ENCODE assay signal across 8 cellular contexts in genomic region chr20:49812463-49813304, GRCh38. TPM values are rescaled to one million over a fixed set of nuclear protein-coding genes. Genes with fewer than 3 reads are reported as not detected.
DNase-seq lines count a peak whose midpoint lies in the region; ATAC-seq and TF ChIP-seq lines count a peak whose summit lies in the region.

SLC9A8 (plus strand) TSS chr20:49812828; CDS start chr20:49812923, 95 bp downstream.

- peak; percentile 95 for DNase-seq in DMS 273 (lab: John Stamatoyannopoulos, UW; ENCODE audit: unreplicated experiment)
- DNase-seq in HuH-7 (ENCODE audit: low spot score): peak; percentile 88
- DNase-seq in OCI-M1 (lab: John Stamatoyannopoulos, UW): peak; percentile 97
- peak; percentile 76 for DNase-seq in activated T-cell treated with anti-CD3 and anti-CD28 coated beads for 4 hours
- peak; percentile 63 for DNase-seq in epithelial cell of proximal tubule (ENCODE audit: low read depth)
- DNase-seq in mucosa of gallbladder (ENCODE audit: low spot score): peak; percentile 82
- peak; percentile 76 for DNase-seq in stimulated activated CD8-positive, alpha-beta memory T cell treated with anti-CD3 and anti-CD28 coated beads, Interleukin-4, amount 100 ng/mL, for 24 hours (ENCODE audit: low read depth)

- TF ChIP-seq CTCF in epithelial cell of proximal tubule (conservative IDR thresholded peaks at IDR 0.05; ENCODE audit: low read depth, low read length): peak; percentile 18

- peak; percentile 67 for ATAC-seq in GM21515 (IDR thresholded peaks at IDR 0.05; ENCODE audit: unreplicated experiment)

- peak within 1 kb of the TSS; percentile 75 for H3K4me3 ChIP-seq in epithelial cell of proximal tubule (ENCODE audit: low read depth, low read length)

RNA-seq across cellular contexts. Expression of gene SLC9A8, which starts in this region (rescaled TPM):
- total RNA-seq in epithelial cell of proximal tubule (4.2 and 5.6 TPM in 2 replicates), mucosa of gallbladder (9.7 TPM)

Comparison
In these comparisons a context has a peak if more than half of its experiments do, and no peak if none do; other contexts are left out.
1. Peak in every context shown above with its lines: DNase-seq, ATAC-seq and H3K4me3 ChIP-seq.